Comparison of ENCODE assay signal across 35 cellular contexts in the genomic region with DNA sequence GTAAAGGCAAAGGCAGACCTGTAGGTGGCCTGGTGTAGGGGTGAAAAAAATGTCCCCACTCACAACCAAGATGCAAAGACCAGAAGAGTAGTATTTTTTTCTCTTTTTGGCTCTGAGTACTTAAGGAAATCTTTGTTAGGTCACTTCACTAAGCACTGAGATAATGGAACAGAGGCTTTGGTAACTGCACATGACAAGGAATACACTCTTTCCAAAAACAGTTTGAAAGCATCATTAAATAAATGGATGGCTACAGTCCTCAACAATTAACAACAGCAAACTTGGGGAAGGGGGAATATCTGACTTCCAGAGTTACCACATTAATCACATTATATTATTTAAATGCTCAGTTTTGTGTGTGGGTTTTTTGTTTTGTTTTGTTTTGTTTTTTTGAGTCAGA. TPM values are rescaled to one million over a fixed set of nuclear protein-coding genes. Genes with fewer than 3 reads are reported as not detected.
"Had no signal": no experiment of that assay in that cellular context is flagged by ENCODE, and none has a peak within 500 bp of the region (broad histone marks: within the 10 kb centered on the region; RNA-seq: fewer than 3 reads in every experiment).

No MANE protein-coding gene starts in this region.

- H3K9me3 ChIP-seq: body of pancreas, breast epithelium had no signal

- ATAC-seq: activated naive CD4-positive, alpha-beta T cell treated with anti-CD3 and anti-CD28 coated beads, Interleukin-2, amount 50 U/mL, for 72 hours; activated naive CD8-positive, alpha-beta T cell treated with anti-CD3 and anti-CD28 coated beads, Interleukin-2, amount 50 U/mL, for 24 hours; activated T-cell treated with anti-CD3 and anti-CD28 coated beads, Interleukin-2, amount 50 U/mL, for 4 hours; activated T-cell treated with anti-CD3 and anti-CD28 coated beads, Interleukin-2, amount 50 U/mL, for 72 hours; activated T-helper 17 cell treated with anti-CD3 and anti-CD28 coated beads, Interleukin-2, amount 50 U/mL, for 72 hours; body of pancreas had no signal

- H3K4me1 ChIP-seq: adrenal gland, ascending aorta, body of pancreas, breast epithelium had no signal

- H3K36me3 ChIP-seq: adrenal gland, ascending aorta, brain microvascular endothelial cell, breast epithelium, cardiac muscle cell had no signal

- H3K27ac ChIP-seq: adrenal gland, ascending aorta, body of pancreas, brain microvascular endothelial cell, breast epithelium, cardiac muscle cell had no signal

- H3K27me3 ChIP-seq: adrenal gland, ascending aorta, body of pancreas, brain microvascular endothelial cell, breast epithelium had no signal

- H3K4me3 ChIP-seq: adrenal gland, ascending aorta, body of pancreas, breast epithelium, cardiac muscle cell had no signal

- DNase-seq: activated effector memory CD4-positive, alpha-beta T cell treated with anti-CD3 and anti-CD28 coated beads, Interleukin-2, amount 50 U/mL, for 16 hours; activated effector memory CD4-positive, alpha-beta T cell treated with Interleukin-2 at 50 U/mL for 16 hours; activated gamma-delta T cell; activated gamma-delta T cell treated with Interleukin-2 at 50 U/mL for 16 hours; activated naive CD4-positive, alpha-beta T cell; activated naive CD4-positive, alpha-beta T cell treated with anti-CD3 and anti-CD28 coated beads for 36 hours; activated naive CD4-positive, alpha-beta T cell treated with anti-CD3 and anti-CD28 coated beads, Interleukin-2, amount 10 ng/mL, durations not matched to agents 7 days and 5 days; activated naive CD4-positive, alpha-beta T cell treated with anti-CD3 and anti-CD28 coated beads, Interleukin-2, amount 50 U/mL, for 16 hours; activated naive CD4-positive, alpha-beta T cell treated with Interleukin-2 at 50 U/mL for 16 hours; activated naive CD8-positive, alpha-beta T cell treated with anti-CD3 and anti-CD28 coated beads for 36 hours; activated naive CD8-positive, alpha-beta T cell treated with anti-CD3 and anti-CD28 coated beads, Interleukin-2, amount 10 ng/mL, durations not matched to agents 7 days and 5 days; activated naive CD8-positive, alpha-beta T cell treated with anti-CD3 and anti-CD28 coated beads, Interleukin-2, amount 50 U/mL, for 24 hours; activated T-cell treated with anti-CD3 and anti-CD28 coated beads, Interleukin-2, amount 50 U/mL, for 24 hours; activated T-cell treated with anti-CD3 and anti-CD28 coated beads, Interleukin-2, amount 50 U/mL, for 4 hours; activated T-cell treated with anti-CD3 and anti-CD28 coated beads, Interleukin-2, amount 50 U/mL, for 48 hours; activated T-cell treated with anti-CD3 and anti-CD28 coated beads, Interleukin-2, amount 50 U/mL, for 72 hours; adrenal gland; amniotic stem cell; amygdala; anterior cingulate cortex; aorta; body of pancreas; brain microvascular endothelial cell; caudate nucleus; central memory CD4-positive, alpha-beta T cell; cerebellar nuclear complex had no signal

- FAIRE-seq: astrocyte, bronchial epithelial cell had no signal

RNA-seq across cellular contexts. Expression of a gene that starts 42.2 kb away (rescaled TPM):
- total RNA-seq: activated naive CD4-positive, alpha-beta T cell treated with anti-CD3 and anti-CD28 coated beads for 36 hours; activated naive CD4-positive, alpha-beta T cell treated with anti-CD3 and anti-CD28 coated beads, Interleukin-2, amount 50 U/mL, for 72 hours; activated naive CD8-positive, alpha-beta T cell treated with anti-CD3 and anti-CD28 coated beads for 36 hours; activated T-cell treated with anti-CD3 and anti-CD28 coated beads, Interleukin-2, amount 50 U/mL, for 4 hours; activated T-cell treated with anti-CD3 and anti-CD28 coated beads, Interleukin-2, amount 50 U/mL, for 72 hours; activated T-helper 1 cell treated with anti-CD3 and anti-CD28 coated beads, Interleukin-12 subunit alpha, Interleukin-12 subunit beta, Interleukin-2, Interleukin-4 antibody, amounts not matched to agents 30 ng/mL and 10 ng/mL and 1 ng/mL, durations not matched to agents 14 hours and 24 hours and 36 hours; activated T-helper 17 cell treated with anti-CD3 and anti-CD28 coated beads, Interleukin-2, amount 50 U/mL, for 72 hours; activated T-helper 2 cell treated with anti-CD3 and anti-CD28 coated beads, Interferon-gamma antibody, Interleukin-2, Interleukin-4, amounts not matched to agents 10 μg/mL and 5 μg/mL and 100 μg/mL, durations not matched to agents 14 hours and 24 hours and 36 hours; ascending aorta had no signal
